ENCODE assay signal across 13 cellular contexts in the genomic region with DNA sequence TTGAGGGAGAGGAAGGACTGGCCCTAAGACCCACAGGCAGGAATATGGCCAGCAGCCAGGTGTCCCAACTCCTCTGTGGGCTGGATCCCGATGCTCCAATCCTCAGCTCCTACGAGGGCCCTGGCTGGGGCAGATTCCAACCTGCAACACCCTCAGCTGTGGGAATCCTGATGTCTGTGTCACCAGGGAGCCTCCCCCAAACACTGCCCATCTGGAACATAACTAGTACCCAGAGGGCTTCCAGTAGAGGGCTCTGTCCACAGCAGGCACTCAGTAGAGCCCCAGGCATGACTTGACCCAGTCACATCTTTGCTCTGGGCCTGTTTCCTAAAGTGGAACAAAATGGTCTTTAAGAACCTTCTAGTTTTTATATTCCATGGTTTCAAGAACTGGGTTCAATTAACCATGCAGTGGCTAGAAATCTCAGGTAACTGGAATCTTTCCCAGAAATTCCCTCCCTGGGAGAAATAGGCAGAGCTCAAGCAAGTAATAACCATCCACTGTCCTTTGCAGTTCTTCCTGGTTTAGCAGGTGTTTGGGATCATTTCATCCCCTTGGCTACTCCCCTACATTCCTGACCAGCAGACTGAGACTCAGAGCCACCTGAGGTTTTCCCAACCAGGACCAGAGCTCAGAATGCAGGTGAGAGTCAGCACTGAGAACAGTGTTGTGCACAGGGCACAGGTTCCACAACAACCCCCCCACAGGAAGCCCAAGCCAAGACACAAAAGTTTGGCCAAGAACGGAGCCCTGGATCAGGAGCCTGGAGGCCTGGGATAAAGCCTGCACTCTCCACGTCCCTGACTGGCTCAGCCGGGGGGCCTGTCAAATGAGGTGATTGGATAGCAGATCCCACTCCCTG. TPM values are rescaled to one million over a fixed set of nuclear protein-coding genes. Genes with fewer than 3 reads are reported as not detected.
DNase-seq lines count a peak whose midpoint lies in the region; ATAC-seq and TF ChIP-seq lines count a peak whose summit lies in the region.
"Had no signal": no experiment of that assay in that cellular context is flagged by ENCODE, and none has a peak within 500 bp of the region (broad histone marks: within the 10 kb centered on the region; RNA-seq: fewer than 3 reads in every experiment).

No MANE protein-coding gene starts in this region.

- peak; percentile 3 for TF ChIP-seq CTCF in GM12873 (IDR thresholded peaks at IDR 0.05; ENCODE audit: insufficient read depth, low read depth, low read length, missing control alignments)
- no peak for TF ChIP-seq CTCF in Panc1 (IDR thresholded peaks at IDR 0.05)
- peak in 5 of 9 donors; percentile 24 to 51 (median 41) for TF ChIP-seq CTCF in heart right ventricle (IDR thresholded peaks at IDR 0.05)

- in situ Hi-C loops in Panc1 (cut with HindIII; ENCODE audit: low pct_unique_long_range_greater_than_20kb, low sequenced_read_pairs) = no loop called here

- H3K36me3 ChIP-seq in Panc1 (ENCODE audit: control insufficient read depth, insufficient read depth, low read length) (no peaks in the 10 kb centered on the region), heart right ventricle (no peaks in the 10 kb centered on the region)

- POLR2A ChIA-PET in Panc1 (lab: Charles Lee) = no interaction called here

- H3K4me3 ChIP-seq in Panc1 (ENCODE audit: low read depth in 2 of 2, low read length in 2 of 2) (no peak overlapping the region), heart right ventricle (no peak overlapping the region)

- H3K4me1 ChIP-seq in Panc1 (ENCODE audit: control insufficient read depth, insufficient read depth, low read length) (peaks cover 10% of the 10 kb centered on the region), heart right ventricle (peaks cover 0 to 10% (median 0%) of the 10 kb centered on the region in 9 donors)

- intact Hi-C loops in Panc1 (cut with micrococcal nuclease; ENCODE audit: unreplicated experiment) = no loop called here
- intact Hi-C loops in heart right ventricle (cut with DNase I) = loop anchor here in 2 of 10 donors (5.0 to 10.0 kb wide), 2 partner anchors 74 to 127 kb away; no protein-coding TSS in a partner anchor

- H3K27ac ChIP-seq in Panc1 (ENCODE audit: low read length) (peak overlapping the region; percentile 59; the same call in 1 of the 2 replicates), heart right ventricle (no peak overlapping the region)

- H3K27me3 ChIP-seq in Panc1 (ENCODE audit: control insufficient read depth, insufficient read depth, low read length) (no peaks in the 10 kb centered on the region), heart right ventricle (peaks cover 0 to 8% (median 0%) of the 10 kb centered on the region in 7 donors)

- no TSS peak for BruUV-seq in Panc1 (replicated peaks; lab: Mats Ljungman, UMichigan)

- H3K9me3 ChIP-seq in Panc1 (ENCODE audit: control insufficient read depth, insufficient read depth, low read depth, low read length) (no peaks in the 10 kb centered on the region), heart right ventricle (no peaks in the 10 kb centered on the region)

- peak; percentile 3 for DNase-seq in A172 (ENCODE audit: low spot score)
- DNase-seq in Panc1 (ENCODE audit: low read depth, low spot score) = no peak
- peak in 1 of 2 donors; percentile 26 for DNase-seq in heart right ventricle
- no peak for DNase-seq in activated CD8-positive, alpha-beta memory T cell treated with anti-CD3 and anti-CD28 coated beads, Interleukin-2, amount 50 U/mL, for 4 hours
- no peak for DNase-seq in NCI-H748 (lab: John Stamatoyannopoulos, UW; ENCODE audit: unreplicated experiment)
- no peak for DNase-seq in superior temporal gyrus (ENCODE audit: extremely low spot score)
- DNase-seq: activated CD4-positive, CD25-positive, alpha-beta regulatory T cell; activated naive CD4-positive, alpha-beta T cell treated with anti-CD3 and anti-CD28 coated beads for 36 hours; CD4-positive, CD25-positive, alpha-beta regulatory T cell; head of caudate nucleus; stimulated activated naive CD4-positive, alpha-beta T cell treated with Interleukin-2 at 50 U/mL for 16 hours had no signal

- CTCF ChIA-PET in Panc1 (lab: Charles Lee) = interaction anchor here (0.6 kb wide), 1 partner anchor 71 kb away, joined by 8 read pairs; no protein-coding TSS in a partner anchor

- ATAC-seq in Panc1 (no peak), heart right ventricle (peak in 5 of 8 donors; percentile 56 to 77 (median 59)), HG03196 (IDR thresholded peaks at IDR 0.05; ENCODE audit: unreplicated experiment) (no peak)

- 54 to 75% methylated on average over 5 of the region's 5 CpGs for WGBS in heart right ventricle, 2 donors

RNA-seq across cellular contexts. Expression of gene LOXHD1, which starts 20.8 kb away (rescaled TPM):
- not detected in 2 replicates for total RNA-seq in A172 (2014; rRNA removed; shearing (Covaris generic))
- total RNA-seq in Panc1 (2021; ENCODE audit: unreplicated experiment) (not detected), heart right ventricle (1 to 10 TPM in 4 of 10 donors, under 1 TPM in 6; 0.15 to 1.9 (median 0.95) TPM)
- not detected for polyA plus RNA-seq in Panc1 (2012; ENCODE audit: insufficient read length)
- polyA plus RNA-seq in heart right ventricle = under 1 TPM; 0.19 to 0.51 TPM
- total RNA-seq: CD4-positive, CD25-positive, alpha-beta regulatory T cell had no signal
- polyA plus RNA-seq: CD4-positive, CD25-positive, alpha-beta regulatory T cell had no signal

Comparison
In these comparisons a context has a peak if more than half of its experiments do, and no peak if none do; other contexts are left out.
1. ATAC-seq: peak in heart right ventricle (5 of 8); none in Panc1 (single experiment) and HG03196 (single experiment).